In genomic region chr14:104788533-104788818, GRCh38 we compare ENCODE assay signal across 30 cellular contexts.
"Had no signal": no experiment of that assay in that cellular context is flagged by ENCODE, and none has a peak within 500 bp of the region (broad histone marks: within the 10 kb centered on the region; RNA-seq: fewer than 3 reads in every experiment).

No MANE protein-coding gene starts in this region.

- DNase-seq: activated CD4-positive, alpha-beta T cell treated with anti-CD3 and anti-CD28 coated beads for 4 hours; activated CD4-positive, alpha-beta T cell treated with anti-CD3 and anti-CD28 coated beads, Interleukin-2, amount 50 U/mL, for 4 hours; activated effector memory CD4-positive, alpha-beta T cell treated with Interleukin-2 at 50 U/mL for 16 hours; activated naive CD4-positive, alpha-beta T cell treated with Interleukin-2 at 50 U/mL for 16 hours; activated T-cell treated with anti-CD3 and anti-CD28 coated beads for 4 hours; aorta; body of pancreas; cortex of kidney; esophagus squamous epithelium; foreskin melanocyte; left cardiac atrium; left ventricle myocardium superior; mammary epithelial cell; stimulated activated CD4-positive, alpha-beta T cell treated with anti-CD3 and anti-CD28 coated beads, Interleukin-1b, Interleukin-23, amount 100 ng/mL, for 48 hours; stimulated activated CD4-positive, alpha-beta T cell treated with anti-CD3 and anti-CD28 coated beads, Interleukin-4, amount 100 ng/mL, for 4 hours; stimulated activated CD8-positive, alpha-beta memory T cell treated with anti-CD3 and anti-CD28 coated beads, Interleukin-4, amount 100 ng/mL, for 48 hours; T-helper 9 cell; uterus had no signal

- H3K9me3 Mint-ChIP-seq: nephron; stimulated activated naive CD8-positive, alpha-beta T cell treated with anti-CD3 and anti-CD28 coated beads, Interleukin-15, Interleukin-2, amounts not matched to agents 100 ng/mL and 50 ng/mL, for 24 hours; T-helper 1 cell treated with Interleukin-12 subunit alpha and Interleukin-12 subunit beta and Interleukin-4 antibody, amounts not matched to agents 30 μg/mL and 1 μg/mL, for 36 hours; type B pancreatic cell had no signal

- H3K9ac ChIP-seq: parathyroid adenoma had no signal

- H3K36me3 Mint-ChIP-seq: activated naive CD8-positive, alpha-beta T cell; type B pancreatic cell had no signal

- H3K4me3 ChIP-seq: body of pancreas, cardiac muscle cell, esophagus squamous epithelium, right atrium auricular region, smooth muscle cell, thoracic aorta, uterus had no signal

- H3K36me3 ChIP-seq: uterus had no signal

- H3K27me3 Mint-ChIP-seq: activated naive CD8-positive, alpha-beta T cell; stimulated activated naive CD8-positive, alpha-beta T cell treated with anti-CD3 and anti-CD28 coated beads, Interleukin-15, Interleukin-2, amounts not matched to agents 100 ng/mL and 50 ng/mL, for 24 hours; type B pancreatic cell had no signal

- H3K27ac Mint-ChIP-seq: activated naive CD8-positive, alpha-beta T cell; nephron; stimulated activated naive CD8-positive, alpha-beta T cell treated with anti-CD3 and anti-CD28 coated beads, Interleukin-15, Interleukin-2, amounts not matched to agents 100 ng/mL and 50 ng/mL, for 24 hours; T-helper 1 cell treated with Interleukin-12 subunit alpha and Interleukin-12 subunit beta and Interleukin-4 antibody, amounts not matched to agents 30 μg/mL and 1 μg/mL, for 36 hours; type B pancreatic cell had no signal

- H3K4me2 ChIP-seq: smooth muscle cell had no signal

- H3K9me3 ChIP-seq: body of pancreas, esophagus squamous epithelium, right atrium auricular region, thoracic aorta, uterus had no signal

- H3K27ac ChIP-seq: cardiac muscle cell, epithelial cell of prostate, parathyroid adenoma, right atrium auricular region, uterus, VCaP had no signal

- H2AFZ ChIP-seq: parathyroid adenoma had no signal

- ATAC-seq: body of pancreas, left cardiac atrium, left ventricle myocardium superior had no signal

- H3K27me3 ChIP-seq: body of pancreas, cardiac muscle cell, esophagus squamous epithelium, right atrium auricular region, uterus had no signal

- H3K4me3 Mint-ChIP-seq: activated naive CD8-positive, alpha-beta T cell; nephron; stimulated activated naive CD8-positive, alpha-beta T cell treated with anti-CD3 and anti-CD28 coated beads, Interleukin-15, Interleukin-2, amounts not matched to agents 100 ng/mL and 50 ng/mL, for 24 hours; T-helper 1 cell treated with Interleukin-12 subunit alpha and Interleukin-12 subunit beta and Interleukin-4 antibody, amounts not matched to agents 30 μg/mL and 1 μg/mL, for 36 hours; type B pancreatic cell had no signal
